14 cellular contexts compared by ENCODE assay signal in the genomic region with DNA sequence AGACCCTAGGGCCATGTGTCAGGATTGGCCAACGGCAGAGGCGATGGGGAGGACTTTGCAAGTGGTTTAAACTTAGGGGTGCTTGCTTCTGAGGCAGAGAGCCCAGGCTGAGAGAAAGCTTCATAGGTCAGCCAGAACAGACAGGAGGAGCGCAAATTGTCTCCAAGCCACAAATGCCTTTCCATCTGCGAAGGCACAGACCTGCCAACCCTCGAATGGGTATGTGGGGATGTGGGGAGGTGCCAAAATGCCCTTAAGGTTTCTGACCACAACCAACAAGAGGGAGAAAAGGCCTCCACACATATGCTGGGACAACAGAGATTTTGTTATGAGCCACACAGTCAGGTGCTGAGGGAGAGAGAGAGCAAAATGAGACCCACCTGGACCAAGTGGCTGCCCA.
"Had no signal": no experiment of that assay in that cellular context is flagged by ENCODE, and none has a peak within 500 bp of the region (broad histone marks: within the 10 kb centered on the region; RNA-seq: fewer than 3 reads in every experiment).

No MANE protein-coding gene starts in this region.

- H3K4me1 ChIP-seq: parathyroid adenoma, tibial artery had no signal

- H3K27ac ChIP-seq: cardiac muscle cell, hepatocyte, parathyroid adenoma, tibial artery had no signal

- ATAC-seq: stimulated activated naive CD8-positive, alpha-beta T cell treated with anti-CD3 and anti-CD28 coated beads, Interleukin-15, Interleukin-2, amounts not matched to agents 100 U/mL and 50 U/mL, for 24 hours had no signal

- H3K27ac Mint-ChIP-seq: nephron progenitor cell had no signal

- H3K79me2 ChIP-seq: hepatocyte, parathyroid adenoma had no signal

- DNase-seq: cortex of kidney; effector CD8-positive, alpha-beta T cell; foreskin melanocyte; kidney; mammary epithelial cell; sigmoid colon; stimulated activated naive CD8-positive, alpha-beta T cell treated with anti-CD3 and anti-CD28 coated beads, Interleukin-15, Interleukin-2, amounts not matched to agents 100 U/mL and 50 U/mL, for 24 hours; tibial artery had no signal

- H3K27me3 ChIP-seq: sigmoid colon, tibial artery had no signal

- H3K4me2 ChIP-seq: hepatocyte had no signal

- H3K9me3 ChIP-seq: sigmoid colon, tibial artery had no signal

- H3K9me3 Mint-ChIP-seq: nephron progenitor cell had no signal

- H3K4me3 ChIP-seq: cardiac muscle cell, dorsolateral prefrontal cortex, hepatocyte, sigmoid colon, skin epidermis, tibial artery had no signal

- H3K9ac ChIP-seq: parathyroid adenoma had no signal

- H3K4me3 Mint-ChIP-seq: nephron progenitor cell had no signal

- H2AFZ ChIP-seq: hepatocyte, parathyroid adenoma had no signal

- H3K36me3 ChIP-seq: cardiac muscle cell, sigmoid colon, tibial artery had no signal
